2 cellular contexts compared by ENCODE assay signal in the genomic region with DNA sequence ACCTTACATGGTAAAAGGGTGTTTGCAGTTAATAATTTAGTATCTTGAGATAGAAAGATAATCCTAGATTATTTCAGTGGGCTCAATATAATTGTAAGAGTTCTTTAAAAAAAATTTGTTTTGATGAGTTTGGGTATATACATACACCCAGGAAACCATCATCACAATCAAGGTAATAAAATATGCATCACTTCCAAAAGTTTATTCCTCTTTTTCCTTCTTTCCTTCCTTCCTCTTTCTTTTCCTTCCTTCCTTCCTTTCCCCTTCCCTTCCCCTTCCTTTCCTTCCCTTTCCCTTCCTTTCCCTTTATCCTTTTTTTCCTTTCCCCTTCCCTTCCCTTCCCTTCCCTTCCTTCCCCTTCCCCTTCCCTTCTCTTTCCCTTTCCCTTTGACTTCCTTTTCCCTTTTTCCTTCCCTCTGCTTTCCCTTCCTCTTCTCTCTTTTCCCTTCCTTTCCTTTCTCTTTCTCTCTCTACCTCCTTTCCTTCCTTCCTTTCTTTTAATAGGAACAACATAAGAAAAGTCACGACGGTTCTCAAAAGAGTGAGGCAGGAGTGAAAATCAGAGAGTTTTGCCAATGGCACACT.
A peak's percentile ranks its signal among the peaks of the same experiment; 100 is the strongest.
TF ChIP-seq lines count a peak whose summit lies in the region.

No MANE protein-coding gene starts in this region.

TF ChIP-seq in GM23338, 12 proteins besides CTCF, POLR2A, EP300 and RAD21:
- TF ChIP-seq JUNB (IDR thresholded peaks at IDR 0.05; ENCODE audit: unreplicated experiment), result no peak

TF ChIP-seq in HEK293, 187 proteins besides CTCF, POLR2A, EP300 and RAD21:
- TF ChIP-seq ZNF274 (IDR thresholded peaks at IDR 0.05; ENCODE audit: low read length) (no peak), ZNF274 (tag by site-specific recombination; IDR thresholded peaks at IDR 0.05; ENCODE audit: borderline replicate concordance) (no peak), PRDM1 (tag by site-specific recombination; IDR thresholded peaks at IDR 0.05) (peak; percentile 98), ZNF19 (tag by site-specific recombination; IDR thresholded peaks at IDR 0.05; ENCODE audit: low read depth) (no peak)
